ENCODE assay signal across 8 cellular contexts in genomic region chr14:74955229-74955999, GRCh38. TPM values are rescaled to one million over a fixed set of nuclear protein-coding genes. Genes with fewer than 3 reads are reported as not detected.
A peak's percentile ranks its signal among the peaks of the same experiment; 100 is the strongest.
DNase-seq lines count a peak whose midpoint lies in the region; ATAC-seq and TF ChIP-seq lines count a peak whose summit lies in the region.

TSS of gene PGF (minus strand) at chr14:74955597. CDS start at chr14:74955242, 355 bp downstream.

- peaks cover 4% of the 10 kb centered on the region for H3K27me3 Mint-ChIP-seq in activated T-helper 17 cell treated with anti-CD3 and anti-CD28 coated beads, Interleukin-2, amount 50 U/mL, for 72 hours
- H3K27me3 Mint-ChIP-seq in nephron progenitor cell (ENCODE audit: low read depth, poor library complexity), result peaks cover 23% of the 10 kb centered on the region

- peaks cover 4% of the 10 kb centered on the region for H3K4me1 Mint-ChIP-seq in activated T-helper 17 cell treated with anti-CD3 and anti-CD28 coated beads, Interleukin-2, amount 50 U/mL, for 72 hours
- H3K4me1 Mint-ChIP-seq in nephron progenitor cell, result peaks cover 68% of the 10 kb centered on the region

- no peaks in the 10 kb centered on the region for H3K9me3 Mint-ChIP-seq in activated T-helper 17 cell treated with anti-CD3 and anti-CD28 coated beads, Interleukin-2, amount 50 U/mL, for 72 hours
- no peaks in the 10 kb centered on the region for H3K9me3 Mint-ChIP-seq in nephron progenitor cell

- peak; percentile 44 to 53 for ATAC-seq in activated CD4-positive, CD25-positive, alpha-beta regulatory T cell treated with anti-CD3 and anti-CD28 coated beads, Interleukin-2, amount 50 U/mL, for 24 hours
- peak; percentile 83 for ATAC-seq in activated T-helper 17 cell treated with anti-CD3 and anti-CD28 coated beads, Interleukin-2, amount 50 U/mL, for 72 hours (replicated peaks)
- peak; percentile 59 for ATAC-seq in foreskin keratinocyte
- ATAC-seq in GM18861 (IDR thresholded peaks at IDR 0.05; ENCODE audit: unreplicated experiment), result no peak
- ATAC-seq in HG03571 (IDR thresholded peaks at IDR 0.05; ENCODE audit: unreplicated experiment), result no peak

- TF ChIP-seq CTCF in foreskin keratinocyte (conservative IDR thresholded peaks at IDR 0.05) (no peak), nephron progenitor cell (IDR thresholded peaks at IDR 0.05) (no peak)

- no peak for DNase-seq in activated CD4-positive, CD25-positive, alpha-beta regulatory T cell (lab: John Stamatoyannopoulos, UW)
- DNase-seq in NCI-H2171 treated with DMSO at 0.1 percent for 48 hours (lab: John Stamatoyannopoulos, UW) (peak; percentile 45), foreskin keratinocyte (peak in 1 of 2 donors; percentile 43), nephron progenitor cell (peak; percentile 84)

- no peak within 1 kb of the TSS for H3K27ac ChIP-seq in foreskin keratinocyte

- peaks cover 24% of the 10 kb centered on the region for H3K4me1 ChIP-seq in foreskin keratinocyte

- no peak within 1 kb of the TSS for H3K27ac Mint-ChIP-seq in activated T-helper 17 cell treated with anti-CD3 and anti-CD28 coated beads, Interleukin-2, amount 50 U/mL, for 72 hours
- peak within 1 kb of the TSS; percentile 38 for H3K27ac Mint-ChIP-seq in nephron progenitor cell

- H3K4me3 Mint-ChIP-seq in activated T-helper 17 cell treated with anti-CD3 and anti-CD28 coated beads, Interleukin-2, amount 50 U/mL, for 72 hours, result peak within 1 kb of the TSS; percentile 38
- peak within 1 kb of the TSS; percentile 75 for H3K4me3 Mint-ChIP-seq in nephron progenitor cell

- no peaks in the 10 kb centered on the region for H3K27me3 ChIP-seq in foreskin keratinocyte

- no peaks in the 10 kb centered on the region for H3K36me3 Mint-ChIP-seq in activated T-helper 17 cell treated with anti-CD3 and anti-CD28 coated beads, Interleukin-2, amount 50 U/mL, for 72 hours (ENCODE audit: low read depth)
- H3K36me3 Mint-ChIP-seq in nephron progenitor cell (ENCODE audit: low read depth), result no peaks in the 10 kb centered on the region

RNA-seq across cellular contexts. Expression of gene PGF, which starts in this region (rescaled TPM):
- total RNA-seq in activated T-helper 17 cell treated with anti-CD3 and anti-CD28 coated beads, Interleukin-2, amount 50 U/mL, for 72 hours, result under 1 TPM; 0.40 to 0.48 TPM
- total RNA-seq in foreskin keratinocyte, result 28.8 and 31.5 TPM in 2 replicates
- polyA plus RNA-seq in foreskin keratinocyte, result 29.1 and 31.7 TPM in 2 replicates

Comparison
In these comparisons a context has a peak if more than half of its experiments do, and no peak if none do; other contexts are left out.
1. RNA of gene PGF (total RNA-seq): 28.8 to 31.5 TPM in foreskin keratinocyte; 0.40 to 0.48 TPM in activated T-helper 17 cell treated with anti-CD3 and anti-CD28 coated beads, Interleukin-2, amount 50 U/mL, for 72 hours; every median in the first group is over 10 times any median in the second.
2. Peak in ATAC-seq in activated T-helper 17 cell treated with anti-CD3 and anti-CD28 coated beads, Interleukin-2, amount 50 U/mL, for 72 hours; RNA of the gene not detected or under 1 TPM.
3. ATAC-seq: peak in activated CD4-positive, CD25-positive, alpha-beta regulatory T cell treated with anti-CD3 and anti-CD28 coated beads, Interleukin-2, amount 50 U/mL, for 24 hours (2 of 2) and foreskin keratinocyte (single experiment); none in GM18861 (single experiment) and HG03571 (single experiment).
4. DNase-seq: peak in NCI-H2171 treated with DMSO at 0.1 percent for 48 hours (single experiment) and nephron progenitor cell (single experiment); none in activated CD4-positive, CD25-positive, alpha-beta regulatory T cell (0 of 4).